ENCODE assay signal across 1 cellular context in the genomic region with DNA sequence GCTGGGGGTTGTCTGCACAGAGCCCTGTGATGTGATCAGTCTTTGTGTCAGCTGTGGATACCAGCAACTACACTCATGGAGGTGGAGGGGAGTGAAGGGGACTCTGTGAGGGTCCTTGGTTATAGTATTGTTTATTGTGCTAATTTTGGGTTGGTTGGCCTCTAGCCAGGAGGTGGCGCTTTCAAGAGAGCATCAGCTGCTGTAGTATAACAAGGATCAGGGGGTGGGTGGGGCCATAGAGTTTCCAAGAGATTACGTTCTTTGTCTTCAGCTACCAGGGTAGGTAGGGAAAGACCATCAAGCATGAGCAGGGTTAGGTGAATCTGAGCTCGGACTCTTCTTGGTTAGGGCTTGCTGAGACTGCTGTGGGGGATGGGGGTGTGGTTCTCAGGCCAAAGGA.
TF ChIP-seq lines count a peak whose summit lies in the region.

No MANE protein-coding gene starts in this region.

TF ChIP-seq in GM23338, 12 proteins besides CTCF, POLR2A, EP300 and RAD21 (continued from another document):
- TF ChIP-seq, protein P1, sequence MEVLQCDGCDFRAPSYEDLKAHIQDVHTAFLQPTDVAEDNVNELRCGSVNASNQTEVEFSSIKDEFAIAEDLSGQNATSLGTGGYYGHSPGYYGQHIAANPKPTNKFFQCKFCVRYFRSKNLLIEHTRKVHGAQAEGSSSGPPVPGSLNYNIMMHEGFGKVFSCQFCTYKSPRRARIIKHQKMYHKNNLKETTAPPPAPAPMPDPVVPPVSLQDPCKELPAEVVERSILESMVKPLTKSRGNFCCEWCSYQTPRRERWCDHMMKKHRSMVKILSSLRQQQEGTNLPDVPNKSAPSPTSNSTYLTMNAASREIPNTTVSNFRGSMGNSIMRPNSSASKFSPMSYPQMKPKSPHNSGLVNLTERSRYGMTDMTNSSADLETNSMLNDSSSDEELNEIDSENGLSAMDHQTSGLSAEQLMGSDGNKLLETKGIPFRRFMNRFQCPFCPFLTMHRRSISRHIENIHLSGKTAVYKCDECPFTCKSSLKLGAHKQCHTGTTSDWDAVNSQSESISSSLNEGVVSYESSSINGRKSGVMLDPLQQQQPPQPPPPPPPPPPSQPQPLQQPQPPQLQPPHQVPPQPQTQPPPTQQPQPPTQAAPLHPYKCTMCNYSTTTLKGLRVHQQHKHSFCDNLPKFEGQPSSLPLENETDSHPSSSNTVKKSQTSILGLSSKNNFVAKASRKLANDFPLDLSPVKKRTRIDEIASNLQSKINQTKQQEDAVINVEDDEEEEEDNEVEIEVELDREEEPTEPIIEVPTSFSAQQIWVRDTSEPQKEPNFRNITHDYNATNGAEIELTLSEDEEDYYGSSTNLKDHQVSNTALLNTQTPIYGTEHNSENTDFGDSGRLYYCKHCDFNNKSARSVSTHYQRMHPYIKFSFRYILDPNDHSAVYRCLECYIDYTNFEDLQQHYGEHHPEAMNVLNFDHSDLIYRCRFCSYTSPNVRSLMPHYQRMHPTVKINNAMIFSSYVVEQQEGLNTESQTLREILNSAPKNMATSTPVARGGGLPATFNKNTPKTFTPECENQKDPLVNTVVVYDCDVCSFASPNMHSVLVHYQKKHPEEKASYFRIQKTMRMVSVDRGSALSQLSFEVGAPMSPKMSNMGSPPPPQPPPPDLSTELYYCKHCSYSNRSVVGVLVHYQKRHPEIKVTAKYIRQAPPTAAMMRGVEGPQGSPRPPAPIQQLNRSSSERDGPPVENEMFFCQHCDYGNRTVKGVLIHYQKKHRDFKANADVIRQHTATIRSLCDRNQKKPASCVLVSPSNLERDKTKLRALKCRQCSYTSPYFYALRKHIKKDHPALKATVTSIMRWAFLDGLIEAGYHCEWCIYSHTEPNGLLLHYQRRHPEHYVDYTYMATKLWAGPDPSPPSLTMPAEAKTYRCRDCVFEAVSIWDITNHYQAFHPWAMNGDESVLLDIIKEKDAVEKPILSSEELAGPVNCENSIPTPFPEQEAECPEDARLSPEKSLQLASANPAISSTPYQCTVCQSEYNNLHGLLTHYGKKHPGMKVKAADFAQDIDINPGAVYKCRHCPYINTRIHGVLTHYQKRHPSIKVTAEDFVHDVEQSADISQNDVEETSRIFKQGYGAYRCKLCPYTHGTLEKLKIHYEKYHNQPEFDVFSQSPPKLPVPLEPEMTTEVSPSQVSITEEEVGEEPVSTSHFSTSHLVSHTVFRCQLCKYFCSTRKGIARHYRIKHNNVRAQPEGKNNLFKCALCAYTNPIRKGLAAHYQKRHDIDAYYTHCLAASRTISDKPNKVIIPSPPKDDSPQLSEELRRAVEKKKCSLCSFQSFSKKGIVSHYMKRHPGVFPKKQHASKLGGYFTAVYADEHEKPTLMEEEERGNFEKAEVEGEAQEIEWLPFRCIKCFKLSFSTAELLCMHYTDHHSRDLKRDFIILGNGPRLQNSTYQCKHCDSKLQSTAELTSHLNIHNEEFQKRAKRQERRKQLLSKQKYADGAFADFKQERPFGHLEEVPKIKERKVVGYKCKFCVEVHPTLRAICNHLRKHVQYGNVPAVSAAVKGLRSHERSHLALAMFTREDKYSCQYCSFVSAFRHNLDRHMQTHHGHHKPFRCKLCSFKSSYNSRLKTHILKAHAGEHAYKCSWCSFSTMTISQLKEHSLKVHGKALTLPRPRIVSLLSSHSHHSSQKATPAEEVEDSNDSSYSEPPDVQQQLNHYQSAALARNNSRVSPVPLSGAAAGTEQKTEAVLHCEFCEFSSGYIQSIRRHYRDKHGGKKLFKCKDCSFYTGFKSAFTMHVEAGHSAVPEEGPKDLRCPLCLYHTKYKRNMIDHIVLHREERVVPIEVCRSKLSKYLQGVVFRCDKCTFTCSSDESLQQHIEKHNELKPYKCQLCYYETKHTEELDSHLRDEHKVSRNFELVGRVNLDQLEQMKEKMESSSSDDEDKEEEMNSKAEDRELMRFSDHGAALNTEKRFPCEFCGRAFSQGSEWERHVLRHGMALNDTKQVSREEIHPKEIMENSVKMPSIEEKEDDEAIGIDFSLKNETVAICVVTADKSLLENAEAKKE (CRISPR knock-in tag; IDR thresholded peaks at IDR 0.05): no peak
- TF ChIP-seq EZH2phosphoT487 (IDR thresholded peaks at IDR 0.05; ENCODE audit: unreplicated experiment) (no peak), EZH2 (IDR thresholded peaks at IDR 0.05; ENCODE audit: low read depth, unreplicated experiment) (no peak), CREB1 (CRISPR knock-in tag; IDR thresholded peaks at IDR 0.05; ENCODE audit: low read depth) (no peak), ZNF114 (CRISPR knock-in tag; IDR thresholded peaks at IDR 0.05) (no peak), POLR2AphosphoS5 (IDR thresholded peaks at IDR 0.05; ENCODE audit: low read depth) (no peak)
- TF ChIP-seq, protein P2, sequence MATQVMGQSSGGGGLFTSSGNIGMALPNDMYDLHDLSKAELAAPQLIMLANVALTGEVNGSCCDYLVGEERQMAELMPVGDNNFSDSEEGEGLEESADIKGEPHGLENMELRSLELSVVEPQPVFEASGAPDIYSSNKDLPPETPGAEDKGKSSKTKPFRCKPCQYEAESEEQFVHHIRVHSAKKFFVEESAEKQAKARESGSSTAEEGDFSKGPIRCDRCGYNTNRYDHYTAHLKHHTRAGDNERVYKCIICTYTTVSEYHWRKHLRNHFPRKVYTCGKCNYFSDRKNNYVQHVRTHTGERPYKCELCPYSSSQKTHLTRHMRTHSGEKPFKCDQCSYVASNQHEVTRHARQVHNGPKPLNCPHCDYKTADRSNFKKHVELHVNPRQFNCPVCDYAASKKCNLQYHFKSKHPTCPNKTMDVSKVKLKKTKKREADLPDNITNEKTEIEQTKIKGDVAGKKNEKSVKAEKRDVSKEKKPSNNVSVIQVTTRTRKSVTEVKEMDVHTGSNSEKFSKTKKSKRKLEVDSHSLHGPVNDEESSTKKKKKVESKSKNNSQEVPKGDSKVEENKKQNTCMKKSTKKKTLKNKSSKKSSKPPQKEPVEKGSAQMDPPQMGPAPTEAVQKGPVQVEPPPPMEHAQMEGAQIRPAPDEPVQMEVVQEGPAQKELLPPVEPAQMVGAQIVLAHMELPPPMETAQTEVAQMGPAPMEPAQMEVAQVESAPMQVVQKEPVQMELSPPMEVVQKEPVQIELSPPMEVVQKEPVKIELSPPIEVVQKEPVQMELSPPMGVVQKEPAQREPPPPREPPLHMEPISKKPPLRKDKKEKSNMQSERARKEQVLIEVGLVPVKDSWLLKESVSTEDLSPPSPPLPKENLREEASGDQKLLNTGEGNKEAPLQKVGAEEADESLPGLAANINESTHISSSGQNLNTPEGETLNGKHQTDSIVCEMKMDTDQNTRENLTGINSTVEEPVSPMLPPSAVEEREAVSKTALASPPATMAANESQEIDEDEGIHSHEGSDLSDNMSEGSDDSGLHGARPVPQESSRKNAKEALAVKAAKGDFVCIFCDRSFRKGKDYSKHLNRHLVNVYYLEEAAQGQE (IDR thresholded peaks at IDR 0.05; ENCODE audit: unreplicated experiment): no peak
- TF ChIP-seq, protein P3, sequence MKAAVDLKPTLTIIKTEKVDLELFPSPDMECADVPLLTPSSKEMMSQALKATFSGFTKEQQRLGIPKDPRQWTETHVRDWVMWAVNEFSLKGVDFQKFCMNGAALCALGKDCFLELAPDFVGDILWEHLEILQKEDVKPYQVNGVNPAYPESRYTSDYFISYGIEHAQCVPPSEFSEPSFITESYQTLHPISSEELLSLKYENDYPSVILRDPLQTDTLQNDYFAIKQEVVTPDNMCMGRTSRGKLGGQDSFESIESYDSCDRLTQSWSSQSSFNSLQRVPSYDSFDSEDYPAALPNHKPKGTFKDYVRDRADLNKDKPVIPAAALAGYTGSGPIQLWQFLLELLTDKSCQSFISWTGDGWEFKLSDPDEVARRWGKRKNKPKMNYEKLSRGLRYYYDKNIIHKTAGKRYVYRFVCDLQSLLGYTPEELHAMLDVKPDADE (IDR thresholded peaks at IDR 0.05): no peak
TF ChIP-seq in GM23338: peak in this region for 0.
